ENCODE assay signal across 16 cellular contexts in genomic region chr16:2364638-2365210, GRCh38. TPM values are rescaled to one million over a fixed set of nuclear protein-coding genes. Genes with fewer than 3 reads are reported as not detected.
DNase-seq lines count a peak whose midpoint lies in the region; ATAC-seq lines count a peak whose summit lies in the region.
"Had no signal": no experiment of that assay in that cellular context is flagged by ENCODE, and none has a peak within 500 bp of the region (broad histone marks: within the 10 kb centered on the region; RNA-seq: fewer than 3 reads in every experiment).

No MANE protein-coding gene starts in this region.

- peaks cover 33% of the 10 kb centered on the region for H3K27me3 Mint-ChIP-seq in activated naive CD8-positive, alpha-beta T cell treated with anti-CD3 and anti-CD28 coated beads for 36 hours

- H3K27ac Mint-ChIP-seq in activated naive CD8-positive, alpha-beta T cell treated with anti-CD3 and anti-CD28 coated beads for 36 hours: no peak overlapping the region
- H3K27ac Mint-ChIP-seq: CD14-positive monocyte, H9, natural killer cell had no signal

- H3K27me3 ChIP-seq in right cardiac atrium (ENCODE audit: control insufficient read depth, insufficient read depth): no peaks in the 10 kb centered on the region

- WGBS in right cardiac atrium: 9% methylated on average over 3 of the region's 3 CpGs

- no peak overlapping the region for H3K4me3 Mint-ChIP-seq in activated naive CD8-positive, alpha-beta T cell treated with anti-CD3 and anti-CD28 coated beads for 36 hours
- H3K4me3 Mint-ChIP-seq: CD14-positive monocyte, H9, natural killer cell had no signal

- no peaks in the 10 kb centered on the region for H3K9me3 Mint-ChIP-seq in activated naive CD8-positive, alpha-beta T cell treated with anti-CD3 and anti-CD28 coated beads for 36 hours
- H3K9me3 Mint-ChIP-seq: H9, natural killer cell had no signal

- DNase-seq in NCI-H1092 treated with DMSO at 0.1 percent for 48 hours (lab: John Stamatoyannopoulos, UW) (peak; percentile 17), NCI-H1092 (lab: John Stamatoyannopoulos, UW) (no peak), NCI-H524 treated with DMSO at 0.1 percent for 48 hours (lab: John Stamatoyannopoulos, UW) (peak; percentile 82), astrocyte of the hippocampus (ENCODE audit: low read depth, low spot score) (peak; percentile 5), retina (peak; percentile 18), right cardiac atrium (no peak)
- no peak for DNase-seq in activated naive CD8-positive, alpha-beta T cell treated with anti-CD3 and anti-CD28 coated beads for 36 hours
- DNase-seq: activated naive CD4-positive, alpha-beta T cell; brain microvascular endothelial cell; effector CD4-positive, alpha-beta T cell; H9; left ventricle myocardium inferior; natural killer cell had no signal

- H3K9me3 ChIP-seq in right cardiac atrium (ENCODE audit: control insufficient read depth, low read length): no peaks in the 10 kb centered on the region
- H3K9me3 ChIP-seq: left ventricle myocardium inferior had no signal

- no peak overlapping the region for H3K27ac ChIP-seq in right cardiac atrium (ENCODE audit: low read length)
- H3K27ac ChIP-seq: brain microvascular endothelial cell, left ventricle myocardium inferior had no signal

- no peaks in the 10 kb centered on the region for H3K4me1 Mint-ChIP-seq in activated naive CD8-positive, alpha-beta T cell treated with anti-CD3 and anti-CD28 coated beads for 36 hours
- H3K4me1 Mint-ChIP-seq: CD14-positive monocyte, H9, natural killer cell had no signal

- H3K4me3 ChIP-seq in right cardiac atrium (ENCODE audit: low read length): no peak overlapping the region
- H3K4me3 ChIP-seq: GM12878, left ventricle myocardium inferior had no signal

- intact Hi-C loops in right cardiac atrium (cut with DNase I): no loop called here

- H3K36me3 Mint-ChIP-seq in activated naive CD8-positive, alpha-beta T cell treated with anti-CD3 and anti-CD28 coated beads for 36 hours: no peaks in the 10 kb centered on the region
- H3K36me3 Mint-ChIP-seq: CD14-positive monocyte, natural killer cell had no signal

- H3K4me1 ChIP-seq in right cardiac atrium (ENCODE audit: control insufficient read depth, insufficient read depth, low read length): peaks cover 2% of the 10 kb centered on the region

- ATAC-seq in HG03097 (IDR thresholded peaks at IDR 0.05; ENCODE audit: low FRiP score, unreplicated experiment) (no peak), right cardiac atrium (no peak)
- ATAC-seq: GM12878, natural killer cell had no signal

RNA-seq across cellular contexts. Expression of gene ABCA3, which starts 24.2 kb away (rescaled TPM):
- total RNA-seq in activated naive CD8-positive, alpha-beta T cell treated with anti-CD3 and anti-CD28 coated beads for 36 hours: 1 to 10 TPM; 3.5 to 4.0 TPM
- 10 to 100 TPM in 1 of 4 donors, 1 to 10 TPM in 3; 7.7 to 11.3 (median 8.5) TPM for total RNA-seq in right cardiac atrium
- 6.9 TPM for polyA plus RNA-seq in right cardiac atrium

Comparison
In these comparisons a context has a peak if more than half of its experiments do, and no peak if none do; other contexts are left out.
1. DNase-seq: peak in NCI-H1092 treated with DMSO at 0.1 percent for 48 hours (single experiment), NCI-H524 treated with DMSO at 0.1 percent for 48 hours (single experiment), astrocyte of the hippocampus (single experiment) and retina (single experiment); none in NCI-H1092 (single experiment), activated naive CD8-positive, alpha-beta T cell treated with anti-CD3 and anti-CD28 coated beads for 36 hours (single experiment) and right cardiac atrium (0 of 3).